In genomic region chr11:31325162-31325561, GRCh38 we compare ENCODE assay signal across 1 cellular context.
A peak's percentile ranks its signal among the peaks of the same experiment; 100 is the strongest.
TF ChIP-seq lines count a peak whose summit lies in the region.

No MANE protein-coding gene starts in this region.

TF ChIP-seq in K562, 482 proteins besides CTCF, POLR2A, EP300 and RAD21 (continued from another document):
- TF ChIP-seq THRB (CRISPR knock-in tag; conservative IDR thresholded peaks at IDR 0.05) = no peak
- no peak for TF ChIP-seq SMARCA4 (IDR thresholded peaks at IDR 0.05)
- peak; percentile 49; the same call in 1 of the 2 replicates for TF ChIP-seq TOE1 (IDR thresholded peaks at IDR 0.05; ENCODE audit: borderline replicate concordance)
- TF ChIP-seq TOE1 (CRISPR knock-in tag; IDR thresholded peaks at IDR 0.05; ENCODE audit: borderline replicate concordance, low read depth) = no peak
- 0 out of 2 replicates have a peak, but pooled peaks have one; percentile 42 for TF ChIP-seq RAD51 (IDR thresholded peaks at IDR 0.05; ENCODE audit: borderline replicate concordance, low read depth)
- no peak for TF ChIP-seq ZNF121 (CRISPR knock-in tag; conservative IDR thresholded peaks at IDR 0.05)
- TF ChIP-seq EZH2 (IDR thresholded peaks at IDR 0.05; ENCODE audit: borderline replicate concordance, low read depth, low read length) = no peak
- TF ChIP-seq THRAP3 (IDR thresholded peaks at IDR 0.05; ENCODE audit: borderline replicate concordance) = no peak
- TF ChIP-seq ZNF586 (CRISPR knock-in tag; conservative IDR thresholded peaks at IDR 0.05) = no peak
- no peak for TF ChIP-seq CBFA2T3 (IDR thresholded peaks at IDR 0.05)
- no peak for TF ChIP-seq NR1H2 (CRISPR knock-in tag; IDR thresholded peaks at IDR 0.05)
- TF ChIP-seq PTTG1 (tag; IDR thresholded peaks at IDR 0.05; ENCODE audit: low read depth) = no peak
- no peak for TF ChIP-seq RBM14 (IDR thresholded peaks at IDR 0.05; ENCODE audit: borderline replicate concordance, insufficient read depth, low read depth, low read length)
- TF ChIP-seq KLF1 (tag; IDR thresholded peaks at IDR 0.05) = no peak
- no peak for TF ChIP-seq POLR3G (IDR thresholded peaks at IDR 0.05; ENCODE audit: extremely low read depth, insufficient read length, insufficient replicate concordance)
- TF ChIP-seq JUN (IDR thresholded peaks at IDR 0.05; ENCODE audit: borderline replicate concordance, low read depth, low read length) = no peak
- no peak for TF ChIP-seq JUN (CRISPR knock-in tag; IDR thresholded peaks at IDR 0.05; ENCODE audit: borderline replicate concordance)
- no peak for TF ChIP-seq KLF10 (CRISPR knock-in tag; IDR thresholded peaks at IDR 0.05)
- no peak for TF ChIP-seq ZKSCAN3 (CRISPR knock-in tag; IDR thresholded peaks at IDR 0.05)
- TF ChIP-seq TRIM24 (IDR thresholded peaks at IDR 0.05) = no peak
- no peak for TF ChIP-seq ESRRA (IDR thresholded peaks at IDR 0.05; ENCODE audit: borderline replicate concordance, low read depth)
- no peak for TF ChIP-seq MEF2D (tag; conservative IDR thresholded peaks at IDR 0.05; ENCODE audit: low read depth)
- TF ChIP-seq ATF3 (IDR thresholded peaks at IDR 0.05) = peak; percentile 37; the same call in 1 of the 2 replicates
- TF ChIP-seq ATF3 (CRISPR knock-in tag; conservative IDR thresholded peaks at IDR 0.05) = no peak
- TF ChIP-seq SOX6 (IDR thresholded peaks at IDR 0.05) = no peak
- TF ChIP-seq STAT5A (IDR thresholded peaks at IDR 0.05; ENCODE audit: borderline replicate concordance, low read length) = no peak
- no peak for TF ChIP-seq HEY1 (CRISPR knock-in tag; IDR thresholded peaks at IDR 0.05; ENCODE audit: borderline replicate concordance)
- TF ChIP-seq THRA (IDR thresholded peaks at IDR 0.05) = no peak
- TF ChIP-seq CHD2 (IDR thresholded peaks at IDR 0.05; ENCODE audit: low read depth, low read length) = no peak
- TF ChIP-seq BCLAF1 (IDR thresholded peaks at IDR 0.05; ENCODE audit: borderline replicate concordance in 1 of 2, control insufficient read depth in 1 of 2, low read depth in 2 of 2, low read length in 1 of 2) = no peak
- no peak for TF ChIP-seq ZNF146 (CRISPR knock-in tag; IDR thresholded peaks at IDR 0.05; ENCODE audit: unreplicated experiment)
- TF ChIP-seq TFE3 (CRISPR knock-in tag; IDR thresholded peaks at IDR 0.05) = peak; percentile 86
- TF ChIP-seq CREB3 (tag; conservative IDR thresholded peaks at IDR 0.05; ENCODE audit: low read depth) = no peak
- no peak for TF ChIP-seq MCM3 (IDR thresholded peaks at IDR 0.05)
- no peak for TF ChIP-seq USF1 (CRISPR knock-in tag; IDR thresholded peaks at IDR 0.05)
TF ChIP-seq in K562: peak in this region for 4.
